ENCODE assay signal across 24 cellular contexts in the genomic region with DNA sequence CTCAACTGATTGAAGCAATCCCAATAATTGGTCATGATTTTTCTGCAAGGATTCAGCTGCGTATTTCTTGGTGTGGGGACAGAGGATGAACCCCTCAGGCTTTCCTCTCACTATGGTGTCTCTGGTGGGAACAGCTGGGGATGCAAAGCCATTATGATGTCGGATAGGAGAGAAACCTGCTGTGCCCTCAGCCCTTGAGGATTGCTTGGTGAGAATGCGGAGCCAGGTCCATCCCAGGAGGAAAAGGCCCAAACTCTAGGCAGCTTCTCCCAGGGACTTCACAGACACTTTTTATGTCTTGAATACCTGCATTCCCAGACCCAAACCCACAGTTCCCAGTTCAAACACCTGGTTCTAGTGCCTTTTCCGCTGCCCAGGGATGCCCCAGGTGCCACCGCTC.
"Had no signal": no experiment of that assay in that cellular context is flagged by ENCODE, and none has a peak within 500 bp of the region (broad histone marks: within the 10 kb centered on the region; RNA-seq: fewer than 3 reads in every experiment).

No MANE protein-coding gene starts in this region.

- H3K79me2 ChIP-seq: hepatocyte, parathyroid adenoma had no signal

- H3K9me3 Mint-ChIP-seq: natural killer cell treated with Interleukin-12 subunit alpha and Interleukin-12 subunit beta and Interleukin-15 and Interleukin-18, amount 100 ng/mL, for 72 hours; neural crest cell; stimulated activated naive CD8-positive, alpha-beta T cell treated with anti-CD3 and anti-CD28 coated beads, Interleukin-15, amount 100 ng/mL, for 72 hours had no signal

- H3K27me3 ChIP-seq: hepatocyte, right lobe of liver, transverse colon, vagina had no signal

- H3K4me3 ChIP-seq: gastroesophageal sphincter, heart left ventricle, hepatocyte, lower lobe of right lung, right lobe of liver, suprapubic skin, transverse colon, vagina had no signal

- H3K36me3 Mint-ChIP-seq: natural killer cell treated with Interleukin-12 subunit alpha and Interleukin-12 subunit beta and Interleukin-15 and Interleukin-18, amount 100 ng/mL, for 72 hours had no signal

- H3K4me1 ChIP-seq: heart left ventricle, lower lobe of right lung, right lobe of liver had no signal

- H3K27ac Mint-ChIP-seq: natural killer cell treated with Interleukin-12 subunit alpha and Interleukin-12 subunit beta and Interleukin-15 and Interleukin-18, amount 100 ng/mL, for 72 hours; progenitor cell of endocrine pancreas had no signal

- DNase-seq: cortex of kidney; foreskin fibroblast; heart left ventricle; kidney glomerular epithelial cell; left ventricle myocardium superior; lower lobe of right lung; right lobe of liver; small intestine; stimulated activated CD4-positive, alpha-beta T cell treated with anti-CD3 and anti-CD28 coated beads, Interleukin-1b, Interleukin-23, amount 100 ng/mL, for 48 hours; stimulated activated CD4-positive, alpha-beta T cell treated with anti-CD3 and anti-CD28 coated beads, Interleukin-4, amount 100 ng/mL, for 1 hour; stimulated activated CD8-positive, alpha-beta memory T cell treated with anti-CD3 and anti-CD28 coated beads, Interleukin-4, amount 100 ng/mL, for 48 hours; stimulated activated naive CD4-positive, alpha-beta T cell; stimulated activated naive CD8-positive, alpha-beta T cell treated with anti-CD3 and anti-CD28 coated beads, Interleukin-15, amount 100 ng/mL, for 72 hours; transverse colon had no signal

- H3K36me3 ChIP-seq: gastroesophageal sphincter, heart left ventricle, lower lobe of right lung, right lobe of liver, suprapubic skin, transverse colon, vagina had no signal

- H3K4me2 ChIP-seq: hepatocyte had no signal

- H3K9ac ChIP-seq: parathyroid adenoma had no signal

- H3K9me3 ChIP-seq: gastroesophageal sphincter, heart left ventricle, lower lobe of right lung, right lobe of liver, suprapubic skin, transverse colon, vagina had no signal

- FAIRE-seq: islet of Langerhans, small intestine had no signal

- H3K4me3 Mint-ChIP-seq: natural killer cell treated with Interleukin-12 subunit alpha and Interleukin-12 subunit beta and Interleukin-15 and Interleukin-18, amount 100 ng/mL, for 72 hours; neural crest cell; stimulated activated naive CD8-positive, alpha-beta T cell treated with anti-CD3 and anti-CD28 coated beads, Interleukin-15, amount 100 ng/mL, for 72 hours had no signal

- ATAC-seq: esophagus mucosa; gastroesophageal sphincter; heart left ventricle; left ventricle myocardium superior; lower lobe of right lung; natural killer cell treated with Interleukin-12 subunit alpha and Interleukin-12 subunit beta and Interleukin-15 and Interleukin-18, amount 100 ng/mL, for 72 hours; right lobe of liver; stimulated activated naive CD8-positive, alpha-beta T cell treated with anti-CD3 and anti-CD28 coated beads, Interleukin-15, amount 100 ng/mL, for 72 hours had no signal

- H3K27ac ChIP-seq: gastroesophageal sphincter, heart left ventricle, hepatocyte, lower lobe of right lung, parathyroid adenoma, right lobe of liver, suprapubic skin, transverse colon, vagina had no signal

- H2AFZ ChIP-seq: hepatocyte, parathyroid adenoma had no signal
